In the genomic region with DNA sequence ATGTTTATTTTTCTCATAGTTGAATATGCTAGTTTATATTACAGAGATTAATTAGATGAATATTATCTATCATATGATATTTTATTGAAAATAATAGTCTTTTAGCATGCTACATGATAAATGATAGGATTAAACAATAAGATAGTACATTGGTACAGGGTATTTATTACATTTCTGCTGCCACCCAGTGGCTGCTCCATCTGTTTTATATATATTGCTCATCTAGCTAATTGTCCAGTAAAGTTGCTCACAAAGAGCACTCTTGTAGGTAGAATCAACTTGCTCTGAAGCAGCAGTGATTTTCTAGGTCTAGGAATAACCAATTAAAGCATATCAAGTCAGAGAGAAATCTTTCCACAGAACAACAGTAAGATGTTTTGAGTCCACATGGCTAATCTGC, we compare ENCODE assay signal across 8 cellular contexts.
DNase-seq lines count a peak whose midpoint lies in the region; ATAC-seq, FAIRE-seq and TF ChIP-seq lines count a peak whose summit lies in the region.

No MANE protein-coding gene starts in this region.

- H3K27ac ChIP-seq in C4-2B (no peak overlapping the region), keratinocyte (ENCODE audit: control insufficient read depth, insufficient read depth, low read length) (no peak overlapping the region)

- no peak overlapping the region for H3K4me3 ChIP-seq in keratinocyte (ENCODE audit: control insufficient read depth in 2 of 3, extremely low read depth in 1 of 3, insufficient read depth in 2 of 3, low read depth in 1 of 3, low read length in 3 of 3)

- FAIRE-seq in keratinocyte (lab: Jason Lieb, UNC) (no peak), GM12892 (lab: Jason Lieb, UNC) (no peak)

- H2AFZ ChIP-seq in keratinocyte (ENCODE audit: control insufficient read depth, low read length) = no peak overlapping the region

- dilution Hi-C loops in keratinocyte (cut with MboI; ENCODE audit: extremely low pct_ligation_motif_present, low sequenced_read_pairs) = no loop called here

- no peaks in the 10 kb centered on the region for H4K20me1 ChIP-seq in keratinocyte (ENCODE audit: control insufficient read depth, extremely low read depth, insufficient read depth, low read length)

- H3K79me2 ChIP-seq in keratinocyte (ENCODE audit: control insufficient read depth, insufficient read depth, low read length) = no peaks in the 10 kb centered on the region

- H3K9me3 ChIP-seq in keratinocyte (ENCODE audit: control insufficient read depth, low read depth, low read length) = no peaks in the 10 kb centered on the region

- no peaks in the 10 kb centered on the region for H3K4me1 ChIP-seq in keratinocyte (ENCODE audit: control insufficient read depth, extremely low read depth, insufficient read depth, low read length)

- no peaks in the 10 kb centered on the region for H3K9me1 ChIP-seq in keratinocyte (ENCODE audit: control insufficient read depth, extremely low read depth, insufficient read depth, low read length)

- no peak overlapping the region for H3K4me2 ChIP-seq in keratinocyte (ENCODE audit: control insufficient read depth, extremely low read depth, insufficient read depth, low read depth, low read length)

- TF ChIP-seq POLR2A in GM12892 (IDR thresholded peaks at IDR 0.05; ENCODE audit: low read depth, low read length) = no peak

- H3K36me3 ChIP-seq in keratinocyte (ENCODE audit: control insufficient read depth in 2 of 2, extremely low read depth in 1 of 2, insufficient read depth in 2 of 2, low read length in 2 of 2) = no peaks in the 10 kb centered on the region

- H3K9ac ChIP-seq in keratinocyte (ENCODE audit: control insufficient read depth, extremely low read depth, insufficient read depth, low read length) = no peak overlapping the region

- DNase-seq in T1000 (lab: John Stamatoyannopoulos, UW) = peak; percentile 0
- no peak for DNase-seq in keratinocyte (ENCODE audit: low read depth, low spot score)
- no peak for DNase-seq in NCI-H2107 (lab: John Stamatoyannopoulos, UW)
- no peak for DNase-seq in middle frontal gyrus (ENCODE audit: extremely low spot score, low spot score)
- DNase-seq in GM12892 (ENCODE audit: insufficient read length) = no peak
- no peak for DNase-seq in effector CD4-positive, alpha-beta T cell

- H3K27me3 ChIP-seq in keratinocyte (ENCODE audit: control insufficient read depth, extremely low read depth, insufficient read depth, low read length) = no peaks in the 10 kb centered on the region

- peak; percentile 46 for ATAC-seq in HG03442 (IDR thresholded peaks at IDR 0.05; ENCODE audit: unreplicated experiment)

- TF ChIP-seq CTCF in C4-2B (conservative IDR thresholded peaks at IDR 0.05) (peak; percentile 48), keratinocyte (optimal IDR thresholded peaks at IDR 0.05 in 1 of 3, IDR thresholded peaks at IDR 0.05 in 1 of 3, conservative IDR thresholded peaks at IDR 0.05 in 1 of 3; ENCODE audit: extremely low read depth in 1 of 3, insufficient read depth in 2 of 3, low read length in 3 of 3) (peak in 2 of 3 experiments; percentile 18 to 26)
